Comparison of ENCODE assay signal across 8 cellular contexts in the genomic region with DNA sequence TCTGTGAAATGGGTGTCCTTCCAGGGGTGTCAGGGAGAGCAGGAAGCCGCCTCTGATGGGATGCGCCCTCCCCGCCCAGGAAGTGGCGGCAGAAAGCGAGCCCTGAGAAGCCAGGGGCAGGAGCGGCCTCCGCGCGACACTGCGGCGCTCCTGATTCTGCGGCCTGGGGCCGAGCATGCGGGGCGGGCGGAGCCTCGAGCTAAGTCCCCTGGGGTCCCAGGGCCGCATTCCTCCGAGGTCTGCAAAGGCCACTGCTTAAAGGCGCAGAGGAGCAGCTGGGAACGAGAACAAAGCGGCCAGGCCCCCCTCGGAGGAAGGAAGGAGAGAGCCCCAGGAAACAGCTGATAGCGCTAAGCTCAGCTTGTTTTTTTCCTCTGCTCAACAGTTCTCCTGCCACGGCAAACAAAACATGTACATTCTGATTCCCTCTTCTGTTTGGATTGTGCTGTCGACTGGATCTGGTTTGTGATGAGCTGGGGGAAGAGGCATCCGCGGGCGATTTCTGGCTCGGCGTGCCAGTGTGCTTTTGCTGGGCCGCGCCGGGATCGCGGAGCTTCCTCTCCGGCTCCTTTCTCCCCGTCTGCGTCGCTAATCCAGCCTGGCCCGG. TPM values are rescaled to one million over a fixed set of nuclear protein-coding genes. Genes with fewer than 3 reads are reported as not detected.
DNase-seq lines count a peak whose midpoint lies in the region; ATAC-seq and TF ChIP-seq lines count a peak whose summit lies in the region.

No MANE protein-coding gene starts in this region.

- no peaks in the 10 kb centered on the region for H3K9me3 ChIP-seq in AG04450 (ENCODE audit: control insufficient read depth, insufficient read depth, low read length)

- POLR2A ChIA-PET in AG04450 (lab: Yijun Ruan, JAX), result no interaction called here

- H3K36me3 Mint-ChIP-seq in T-helper 2 cell treated with Interferon-gamma antibody and Interleukin-4, amounts not matched to agents 5 μg/mL and 100 μg/mL, for 36 hours (ENCODE audit: low read depth), result peaks cover 3% of the 10 kb centered on the region
- H3K36me3 Mint-ChIP-seq in central memory CD8-positive, alpha-beta T cell (ENCODE audit: insufficient read depth), result peaks cover 11% of the 10 kb centered on the region

- H3K4me3 Mint-ChIP-seq in T-helper 2 cell treated with Interferon-gamma antibody and Interleukin-4, amounts not matched to agents 5 μg/mL and 100 μg/mL, for 36 hours, result peak overlapping the region; percentile 88
- H3K4me3 Mint-ChIP-seq in central memory CD8-positive, alpha-beta T cell, result peak overlapping the region; percentile 84

- peaks cover 2% of the 10 kb centered on the region for H3K27me3 Mint-ChIP-seq in T-helper 2 cell treated with Interferon-gamma antibody and Interleukin-4, amounts not matched to agents 5 μg/mL and 100 μg/mL, for 36 hours (ENCODE audit: low read depth)
- no peaks in the 10 kb centered on the region for H3K27me3 Mint-ChIP-seq in central memory CD8-positive, alpha-beta T cell

- no peaks in the 10 kb centered on the region for H3K9me3 Mint-ChIP-seq in T-helper 2 cell treated with Interferon-gamma antibody and Interleukin-4, amounts not matched to agents 5 μg/mL and 100 μg/mL, for 36 hours
- H3K9me3 Mint-ChIP-seq in central memory CD8-positive, alpha-beta T cell, result no peaks in the 10 kb centered on the region

- peak overlapping the region; percentile 97 for H3K27ac Mint-ChIP-seq in T-helper 2 cell treated with Interferon-gamma antibody and Interleukin-4, amounts not matched to agents 5 μg/mL and 100 μg/mL, for 36 hours
- H3K27ac Mint-ChIP-seq in central memory CD8-positive, alpha-beta T cell (ENCODE audit: low read depth), result peak overlapping the region; percentile 81

- H3K27ac ChIP-seq in AG04450 (ENCODE audit: low read depth, low read length), result peak overlapping the region; percentile 39

- H3K27me3 ChIP-seq in AG04450 (ENCODE audit: control insufficient read depth, insufficient read depth, low read length) (peaks cover 7% of the 10 kb centered on the region), kidney epithelial cell (ENCODE audit: control insufficient read depth, insufficient read depth, low read length) (no peaks in the 10 kb centered on the region)

- ATAC-seq in GM21447 (IDR thresholded peaks at IDR 0.05; ENCODE audit: unreplicated experiment) (peak; percentile 31), HG02970 (IDR thresholded peaks at IDR 0.05; ENCODE audit: low FRiP score, unreplicated experiment) (no peak)
- ATAC-seq in central memory CD8-positive, alpha-beta T cell (replicated peaks; ENCODE audit: extremely low read depth, poor library complexity, severe bottlenecking), result peak; percentile 25

- CTCF ChIA-PET in AG04450 (lab: Charles Lee), result interaction anchor here (0.5 to 0.9 kb wide), 3 partner anchors 64 to 79 kb away, joined by 3 to 4 read pairs (median 3); no protein-coding TSS in a partner anchor

- TF ChIP-seq CTCF in AG04450 (IDR thresholded peaks at IDR 0.05; ENCODE audit: low read depth, low read length) (no peak), kidney epithelial cell (IDR thresholded peaks at IDR 0.05; ENCODE audit: insufficient read depth, low read length, poor library complexity, severe bottlenecking) (no peak)

- no peaks in the 10 kb centered on the region for H3K36me3 ChIP-seq in kidney epithelial cell (ENCODE audit: control insufficient read depth, insufficient read depth, low read length)

- DNase-seq in AG04450 (ENCODE audit: low read depth, low spot score) (no peak), kidney epithelial cell (ENCODE audit: low read depth) (no peak), smooth muscle cell of the brain vasculature (ENCODE audit: low read depth, low spot score) (peak; percentile 69)
- peak; percentile 51 for DNase-seq in T-helper 2 cell treated with Interferon-gamma antibody and Interleukin-4, amounts not matched to agents 5 μg/mL and 100 μg/mL, for 36 hours (ENCODE audit: low spot score)
- DNase-seq in central memory CD8-positive, alpha-beta T cell (ENCODE audit: low spot score in 2 of 2), result no peak
- no peak for DNase-seq in NK-92 treated with Interleukin-12 subunit alpha and Interleukin-12 subunit beta, amount 100 ng/mL, for 24 hours (lab: John Stamatoyannopoulos, UW)

- peak overlapping the region; percentile 4; the same call in 1 of the 2 replicates for H3K4me3 ChIP-seq in AG04450 (ENCODE audit: low read depth, low read length)
- peak overlapping the region; percentile 12 for H3K4me3 ChIP-seq in kidney epithelial cell (ENCODE audit: low read depth, low read length)

- H3K4me1 Mint-ChIP-seq in T-helper 2 cell treated with Interferon-gamma antibody and Interleukin-4, amounts not matched to agents 5 μg/mL and 100 μg/mL, for 36 hours (ENCODE audit: low read depth), result peaks cover 42% of the 10 kb centered on the region
- H3K4me1 Mint-ChIP-seq in central memory CD8-positive, alpha-beta T cell, result peaks cover 55% of the 10 kb centered on the region

RNA-seq across cellular contexts. Expression of a gene that starts 34.1 kb away (rescaled TPM):
- not detected in 2 replicates for polyA plus RNA-seq in AG04450 (2011; rRNA removed)
- not detected in 2 replicates for polyA minus RNA-seq in AG04450 (2011; rRNA and poly(A)+ RNA removed)
- total RNA-seq in kidney epithelial cell, result not detected in 2 replicates

RNA-seq across cellular contexts. Expression of a gene that starts 59.2 kb away (rescaled TPM):
- 97.1 and 113 TPM in 2 replicates for polyA plus RNA-seq in AG04450 (2011; rRNA removed)
- 19.6 and 19.9 TPM in 2 replicates for polyA minus RNA-seq in AG04450 (2011; rRNA and poly(A)+ RNA removed)
- total RNA-seq in kidney epithelial cell, result 164 and 174 TPM in 2 replicates

Comparison
In these comparisons a context has a peak if more than half of its experiments do, and no peak if none do; other contexts are left out.
1. DNase-seq: peak in T-helper 2 cell treated with Interferon-gamma antibody and Interleukin-4, amounts not matched to agents 5 μg/mL and 100 μg/mL, for 36 hours (single experiment) and smooth muscle cell of the brain vasculature (single experiment); none in AG04450 (single experiment), central memory CD8-positive, alpha-beta T cell (0 of 2), kidney epithelial cell (single experiment) and NK-92 treated with Interleukin-12 subunit alpha and Interleukin-12 subunit beta, amount 100 ng/mL, for 24 hours (single experiment).